In genomic region chr6:27892596-27893058, GRCh38 we compare ENCODE assay signal across 1 cellular context.
TF ChIP-seq lines count a peak whose summit lies in the region.

No MANE protein-coding gene starts in this region.

TF ChIP-seq in IMR-90, 13 proteins besides CTCF, POLR2A, EP300 and RAD21 (continued from another document):
- TF ChIP-seq USF2 (IDR thresholded peaks at IDR 0.05; ENCODE audit: low read depth, low read length) (no peak), CHD1 (IDR thresholded peaks at IDR 0.05; ENCODE audit: low read depth, low read length) (no peak), CEBPB (IDR thresholded peaks at IDR 0.05; ENCODE audit: low read depth, low read length) (no peak)
TF ChIP-seq in IMR-90: peak in this region for 0.
